In genomic region chr20:37598611-37599342, GRCh38 we compare ENCODE assay signal across 1 cellular context.
TF ChIP-seq lines count a peak whose summit lies in the region.

No MANE protein-coding gene starts in this region.

TF ChIP-seq in neural cell, 6 proteins besides CTCF, POLR2A, EP300 and RAD21 (continued from another document):
- TF ChIP-seq, protein P1, sequence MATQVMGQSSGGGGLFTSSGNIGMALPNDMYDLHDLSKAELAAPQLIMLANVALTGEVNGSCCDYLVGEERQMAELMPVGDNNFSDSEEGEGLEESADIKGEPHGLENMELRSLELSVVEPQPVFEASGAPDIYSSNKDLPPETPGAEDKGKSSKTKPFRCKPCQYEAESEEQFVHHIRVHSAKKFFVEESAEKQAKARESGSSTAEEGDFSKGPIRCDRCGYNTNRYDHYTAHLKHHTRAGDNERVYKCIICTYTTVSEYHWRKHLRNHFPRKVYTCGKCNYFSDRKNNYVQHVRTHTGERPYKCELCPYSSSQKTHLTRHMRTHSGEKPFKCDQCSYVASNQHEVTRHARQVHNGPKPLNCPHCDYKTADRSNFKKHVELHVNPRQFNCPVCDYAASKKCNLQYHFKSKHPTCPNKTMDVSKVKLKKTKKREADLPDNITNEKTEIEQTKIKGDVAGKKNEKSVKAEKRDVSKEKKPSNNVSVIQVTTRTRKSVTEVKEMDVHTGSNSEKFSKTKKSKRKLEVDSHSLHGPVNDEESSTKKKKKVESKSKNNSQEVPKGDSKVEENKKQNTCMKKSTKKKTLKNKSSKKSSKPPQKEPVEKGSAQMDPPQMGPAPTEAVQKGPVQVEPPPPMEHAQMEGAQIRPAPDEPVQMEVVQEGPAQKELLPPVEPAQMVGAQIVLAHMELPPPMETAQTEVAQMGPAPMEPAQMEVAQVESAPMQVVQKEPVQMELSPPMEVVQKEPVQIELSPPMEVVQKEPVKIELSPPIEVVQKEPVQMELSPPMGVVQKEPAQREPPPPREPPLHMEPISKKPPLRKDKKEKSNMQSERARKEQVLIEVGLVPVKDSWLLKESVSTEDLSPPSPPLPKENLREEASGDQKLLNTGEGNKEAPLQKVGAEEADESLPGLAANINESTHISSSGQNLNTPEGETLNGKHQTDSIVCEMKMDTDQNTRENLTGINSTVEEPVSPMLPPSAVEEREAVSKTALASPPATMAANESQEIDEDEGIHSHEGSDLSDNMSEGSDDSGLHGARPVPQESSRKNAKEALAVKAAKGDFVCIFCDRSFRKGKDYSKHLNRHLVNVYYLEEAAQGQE (IDR thresholded peaks at IDR 0.05; ENCODE audit: borderline replicate concordance) = no peak
- TF ChIP-seq POLR2AphosphoS5 (IDR thresholded peaks at IDR 0.05) = no peak
- TF ChIP-seq EZH2 (IDR thresholded peaks at IDR 0.05; ENCODE audit: borderline replicate concordance, insufficient read depth, low read length, poor library complexity, severe bottlenecking) = no peak
